ENCODE assay signal across 8 cellular contexts in the genomic region with DNA sequence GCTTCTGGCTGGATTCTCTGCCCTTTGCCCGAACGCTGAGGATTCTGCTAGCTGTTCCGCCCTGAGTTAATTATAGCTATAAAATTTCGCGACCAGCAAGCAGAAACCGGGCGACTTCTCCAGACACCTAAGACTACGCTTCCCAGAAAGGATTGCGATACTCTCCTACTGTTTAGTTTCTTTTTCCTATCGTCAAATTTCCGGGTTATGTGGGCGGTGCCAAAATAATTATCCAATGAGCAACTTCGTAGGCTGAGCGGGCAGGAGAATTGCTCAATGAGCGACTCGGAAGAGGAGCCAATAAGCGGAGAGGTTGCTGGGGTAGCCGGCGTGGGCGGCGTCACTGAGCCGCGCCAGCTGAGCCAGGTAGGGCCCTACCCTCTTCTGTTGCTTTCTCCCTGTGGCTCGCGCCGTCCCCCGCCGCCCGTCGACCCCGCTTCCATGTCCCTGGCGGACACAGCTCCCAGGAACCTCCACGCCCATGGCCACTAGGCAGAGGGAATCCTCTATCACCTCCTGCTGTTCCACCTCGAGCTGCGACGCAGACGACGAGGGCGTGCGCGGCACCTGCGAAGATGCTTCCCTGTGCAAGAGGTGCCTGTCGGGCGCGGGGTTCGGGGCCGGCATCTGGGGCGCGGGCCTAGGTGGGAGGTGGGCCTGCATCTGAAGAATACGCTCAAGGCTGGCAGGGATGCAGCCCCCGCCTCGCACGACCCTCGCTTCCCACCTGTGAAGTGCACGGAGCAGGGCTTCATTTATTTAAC.
DNase-seq lines count a peak whose midpoint lies in the region; ATAC-seq and TF ChIP-seq lines count a peak whose summit lies in the region.

A gene (plus strand): TSS at position 340 of the 764 bp plus-strand sequence. CDS start 142 bp downstream, at position 482.

- H2AFZ ChIP-seq in MM.1S (ENCODE audit: low read length): peak within 1 kb of the TSS; percentile 98

- no peaks in the 10 kb centered on the region for H3K36me3 Mint-ChIP-seq in nephron progenitor cell (ENCODE audit: low read depth)

- peak within 1 kb of the TSS; percentile 94 for H3K4me3 Mint-ChIP-seq in nephron progenitor cell
- peak within 1 kb of the TSS; percentile 90 to 98 for H3K4me3 Mint-ChIP-seq in stimulated activated naive CD8-positive, alpha-beta T cell treated with anti-CD3 and anti-CD28 coated beads, Interleukin-15, amount 100 ng/mL, for 72 hours

- H4K20me1 ChIP-seq in MM.1S (ENCODE audit: insufficient read depth, low read length): no peaks in the 10 kb centered on the region

- H3K27me3 ChIP-seq in HAP-1 (ENCODE audit: low read depth) (no peaks in the 10 kb centered on the region), MM.1S (replicated peaks; ENCODE audit: insufficient read depth, low read length) (no peaks in the 10 kb centered on the region)

- H3K4me3 ChIP-seq in HAP-1 (peak within 1 kb of the TSS; percentile 91), MM.1S (ENCODE audit: low read length) (peak within 1 kb of the TSS; percentile 99)

- no peaks in the 10 kb centered on the region for H3K9me3 Mint-ChIP-seq in nephron progenitor cell
- no peaks in the 10 kb centered on the region for H3K9me3 Mint-ChIP-seq in stimulated activated naive CD8-positive, alpha-beta T cell treated with anti-CD3 and anti-CD28 coated beads, Interleukin-15, amount 100 ng/mL, for 72 hours

- H3K9me2 ChIP-seq in MM.1S (replicated peaks; ENCODE audit: insufficient read depth, low read length): no peaks in the 10 kb centered on the region

- TF ChIP-seq CTCF in MM.1S (IDR thresholded peaks at IDR 0.05; ENCODE audit: low read length) (no peak), nephron progenitor cell (IDR thresholded peaks at IDR 0.05) (no peak)

- H3K79me2 ChIP-seq in MM.1S (ENCODE audit: low read length): peaks cover 46% of the 10 kb centered on the region

- H3K4me1 ChIP-seq in ES-I3 (ENCODE audit: insufficient read depth, low read length) (peaks cover 4% of the 10 kb centered on the region), HAP-1 (peaks cover 19% of the 10 kb centered on the region), MM.1S (ENCODE audit: low read length) (peaks cover 14% of the 10 kb centered on the region; the same call in 1 of the 2 replicates)

- ATAC-seq in stimulated activated naive CD8-positive, alpha-beta T cell treated with anti-CD3 and anti-CD28 coated beads, Interleukin-15, amount 100 ng/mL, for 72 hours: peak; percentile 92

- peak within 1 kb of the TSS; percentile 78 for H3K9ac ChIP-seq in ES-I3 (ENCODE audit: low read depth, low read length)
- H3K9ac ChIP-seq in MM.1S (ENCODE audit: low read length): peak within 1 kb of the TSS; percentile 75

- no peaks in the 10 kb centered on the region for H3K9me3 ChIP-seq in ES-I3 (ENCODE audit: control insufficient read depth, insufficient read depth, low read length)
- H3K9me3 ChIP-seq in HAP-1: no peaks in the 10 kb centered on the region
- H3K9me3 ChIP-seq in MM.1S (replicated peaks; ENCODE audit: insufficient read depth, low read length): no peaks in the 10 kb centered on the region

- peak within 1 kb of the TSS; percentile 94 for H3K27ac Mint-ChIP-seq in nephron progenitor cell
- H3K27ac Mint-ChIP-seq in stimulated activated naive CD8-positive, alpha-beta T cell treated with anti-CD3 and anti-CD28 coated beads, Interleukin-15, amount 100 ng/mL, for 72 hours: peak within 1 kb of the TSS; percentile 96 to 97

- H3F3A ChIP-seq in MM.1S (ENCODE audit: insufficient read depth, low read length): 0 out of 2 replicates have a peak, but pooled peaks cover 7% of the 10 kb centered on the region

- DNase-seq in HAP-1 (ENCODE audit: low spot score in 2 of 2): peak; percentile 93 to 99
- peak; percentile 99 for DNase-seq in MM.1S
- DNase-seq in SIG-M5 (lab: John Stamatoyannopoulos, UW): peak; percentile 94
- peak; percentile 69 for DNase-seq in activated gamma-delta T cell (lab: John Stamatoyannopoulos, UW)
- peak; percentile 95 for DNase-seq in fibroblast of the conjunctiva (ENCODE audit: low read depth)
- peak; percentile 84 for DNase-seq in nephron progenitor cell
- DNase-seq in stimulated activated naive CD8-positive, alpha-beta T cell treated with anti-CD3 and anti-CD28 coated beads, Interleukin-15, amount 100 ng/mL, for 72 hours: peak; percentile 86 to 93

- in situ Hi-C loops in HAP-1 (cut with MboI; ENCODE audit: low sequenced_read_pairs): no loop called here

- peak within 1 kb of the TSS; percentile 58; the same call in 1 of the 2 replicates for H3K27ac ChIP-seq in MM.1S (ENCODE audit: low read length)

- H3K36me3 ChIP-seq in ES-I3 (ENCODE audit: insufficient read depth, low read length) (peaks cover 2% of the 10 kb centered on the region; the same call in 1 of the 2 replicates), HAP-1 (replicated peaks) (no peaks in the 10 kb centered on the region), MM.1S (replicated peaks; ENCODE audit: insufficient read depth, low read length) (no peaks in the 10 kb centered on the region)

- H3K4me1 Mint-ChIP-seq in nephron progenitor cell: peaks cover 53% of the 10 kb centered on the region
- H3K4me1 Mint-ChIP-seq in stimulated activated naive CD8-positive, alpha-beta T cell treated with anti-CD3 and anti-CD28 coated beads, Interleukin-15, amount 100 ng/mL, for 72 hours: peaks cover 75% of the 10 kb centered on the region

- H3K27me3 Mint-ChIP-seq in nephron progenitor cell (ENCODE audit: low read depth, poor library complexity): peaks cover 7% of the 10 kb centered on the region
- no peaks in the 10 kb centered on the region for H3K27me3 Mint-ChIP-seq in stimulated activated naive CD8-positive, alpha-beta T cell treated with anti-CD3 and anti-CD28 coated beads, Interleukin-15, amount 100 ng/mL, for 72 hours

- H3K4me2 ChIP-seq in MM.1S (ENCODE audit: low read depth, low read length): peak within 1 kb of the TSS; percentile 100

Comparison
In these comparisons a context has a peak if more than half of its experiments do, and no peak if none do; other contexts are left out.
1. Peak in every context shown above with its lines: DNase-seq, ATAC-seq, H3K4me3 ChIP-seq and H3K27ac ChIP-seq.